3 cellular contexts compared by ENCODE assay signal in genomic region chr4:57095956-57096355, GRCh38.
TF ChIP-seq lines count a peak whose summit lies in the region.

No MANE protein-coding gene starts in this region.

TF ChIP-seq in A549, 52 proteins besides CTCF, POLR2A, EP300 and RAD21:
- TF ChIP-seq SMC3 (IDR thresholded peaks at IDR 0.05) (no peak), HOXA7 (CRISPR knock-in tag; IDR thresholded peaks at IDR 0.05) (no peak), FOSL2 (IDR thresholded peaks at IDR 0.05) (no peak), FOSL2 (CRISPR knock-in tag; IDR thresholded peaks at IDR 0.05) (no peak), REST (IDR thresholded peaks at IDR 0.05) (no peak), KDM5A (IDR thresholded peaks at IDR 0.05) (no peak), GATA3 (IDR thresholded peaks at IDR 0.05; ENCODE audit: borderline replicate concordance) (no peak), EHF (CRISPR knock-in tag; IDR thresholded peaks at IDR 0.05) (no peak), NR3C1 (IDR thresholded peaks at IDR 0.05) (no peak), CHD4 (IDR thresholded peaks at IDR 0.05; ENCODE audit: borderline replicate concordance) (no peak), NFE2L2 (conservative IDR thresholded peaks at IDR 0.05; ENCODE audit: low read length) (no peak), EHMT2 (IDR thresholded peaks at IDR 0.05; ENCODE audit: low read depth) (no peak), CHD2 (IDR thresholded peaks at IDR 0.05; ENCODE audit: low read length, partially characterized antibody) (no peak), BHLHE40 (IDR thresholded peaks at IDR 0.05; ENCODE audit: low read depth, low read length) (no peak), RNF2 (IDR thresholded peaks at IDR 0.05; ENCODE audit: borderline replicate concordance, low read depth) (no peak), MAZ (IDR thresholded peaks at IDR 0.05; ENCODE audit: borderline replicate concordance, low read depth, low read length) (no peak), FOXS1 (CRISPR knock-in tag; IDR thresholded peaks at IDR 0.05) (no peak)
TF ChIP-seq in A549: peak in this region for 0.

TF ChIP-seq in IMR-90, 13 proteins besides CTCF, POLR2A, EP300 and RAD21:
- no peak for TF ChIP-seq FOS (IDR thresholded peaks at IDR 0.05; ENCODE audit: low read depth, low read length)
- no peak for TF ChIP-seq MXI1 (IDR thresholded peaks at IDR 0.05; ENCODE audit: borderline replicate concordance, low read depth, low read length)
- TF ChIP-seq RFX5 (IDR thresholded peaks at IDR 0.05; ENCODE audit: low read depth, low read length), result no peak
- TF ChIP-seq MAFK (IDR thresholded peaks at IDR 0.05; ENCODE audit: low read depth, low read length), result no peak
- TF ChIP-seq CHD1 (IDR thresholded peaks at IDR 0.05; ENCODE audit: low read depth, low read length), result no peak
- no peak for TF ChIP-seq CEBPB (IDR thresholded peaks at IDR 0.05; ENCODE audit: low read depth, low read length)
- no peak for TF ChIP-seq SMC3 (IDR thresholded peaks at IDR 0.05; ENCODE audit: low read depth, low read length)
- TF ChIP-seq, protein P1, sequence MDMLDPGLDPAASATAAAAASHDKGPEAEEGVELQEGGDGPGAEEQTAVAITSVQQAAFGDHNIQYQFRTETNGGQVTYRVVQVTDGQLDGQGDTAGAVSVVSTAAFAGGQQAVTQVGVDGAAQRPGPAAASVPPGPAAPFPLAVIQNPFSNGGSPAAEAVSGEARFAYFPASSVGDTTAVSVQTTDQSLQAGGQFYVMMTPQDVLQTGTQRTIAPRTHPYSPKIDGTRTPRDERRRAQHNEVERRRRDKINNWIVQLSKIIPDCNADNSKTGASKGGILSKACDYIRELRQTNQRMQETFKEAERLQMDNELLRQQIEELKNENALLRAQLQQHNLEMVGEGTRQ (IDR thresholded peaks at IDR 0.05; ENCODE audit: low read depth, low read length), result no peak
- TF ChIP-seq ELK1 (IDR thresholded peaks at IDR 0.05; ENCODE audit: borderline replicate concordance, low read depth, low read length), result no peak
- no peak for TF ChIP-seq BHLHE40 (IDR thresholded peaks at IDR 0.05; ENCODE audit: low read depth, low read length)
- no peak for TF ChIP-seq NFE2L2 (IDR thresholded peaks at IDR 0.05; ENCODE audit: low read depth, low read length)
- no peak for TF ChIP-seq RCOR1 (IDR thresholded peaks at IDR 0.05; ENCODE audit: insufficient replicate concordance, low read length)
- TF ChIP-seq MAZ (IDR thresholded peaks at IDR 0.05; ENCODE audit: borderline replicate concordance, low read depth, low read length), result no peak

TF ChIP-seq in endothelial cell of umbilical vein, 7 proteins besides CTCF, POLR2A, EP300 and RAD21:
- TF ChIP-seq POLR2AphosphoS5 (IDR thresholded peaks at IDR 0.05; ENCODE audit: insufficient read depth, low read depth, low read length), result peak; percentile 6
- TF ChIP-seq, protein P2, sequence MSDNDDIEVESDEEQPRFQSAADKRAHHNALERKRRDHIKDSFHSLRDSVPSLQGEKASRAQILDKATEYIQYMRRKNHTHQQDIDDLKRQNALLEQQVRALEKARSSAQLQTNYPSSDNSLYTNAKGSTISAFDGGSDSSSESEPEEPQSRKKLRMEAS (IDR thresholded peaks at IDR 0.05; ENCODE audit: insufficient read depth, insufficient read length), result no peak
